In the genomic region with DNA sequence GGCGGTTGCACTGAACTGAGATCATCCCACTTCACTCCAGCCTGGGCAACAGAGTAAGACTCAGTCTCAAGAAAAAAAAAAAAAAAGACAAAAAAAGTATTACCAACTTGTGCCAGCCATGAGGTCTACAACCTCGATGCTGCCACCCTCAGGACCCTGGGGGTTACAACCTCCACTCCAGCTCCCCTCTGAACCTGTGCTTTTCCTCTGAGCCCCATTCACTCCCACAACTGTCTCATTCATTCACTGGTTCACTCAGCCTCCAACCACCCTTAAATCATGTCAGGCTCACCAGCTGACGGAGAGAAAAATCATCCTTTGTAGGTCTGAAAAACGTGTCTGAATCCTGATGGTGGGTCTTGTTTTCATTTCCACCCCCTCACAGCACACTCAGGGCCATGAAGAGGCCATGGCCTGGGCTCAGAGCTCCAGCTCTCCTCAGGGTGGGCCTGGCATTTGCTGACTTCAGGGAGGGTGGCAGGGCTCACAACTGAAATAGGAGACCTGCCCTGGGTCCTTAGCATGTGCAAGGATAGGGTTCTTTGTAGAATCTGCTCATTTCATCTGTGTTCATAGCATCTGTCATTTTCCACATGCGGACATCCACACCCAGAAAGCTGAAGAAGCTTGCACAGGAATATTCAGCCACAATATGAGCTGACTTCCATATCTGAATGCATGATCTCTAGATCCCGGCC, we compare ENCODE assay signal across 2 cellular contexts.
TF ChIP-seq lines count a peak whose summit lies in the region.

No MANE protein-coding gene starts in this region.

TF ChIP-seq in SK-N-SH, 30 proteins besides CTCF, POLR2A, EP300 and RAD21:
- TF ChIP-seq TEAD4 (IDR thresholded peaks at IDR 0.05; ENCODE audit: borderline replicate concordance, insufficient read depth) (no peak), NFIC (IDR thresholded peaks at IDR 0.05; ENCODE audit: borderline replicate concordance) (no peak), ELF1 (IDR thresholded peaks at IDR 0.05) (no peak), TCF12 (IDR thresholded peaks at IDR 0.05) (no peak), RFX5 (IDR thresholded peaks at IDR 0.05; ENCODE audit: low read length) (no peak), NRF1 (IDR thresholded peaks at IDR 0.05; ENCODE audit: low read depth, low read length) (no peak), JUND (IDR thresholded peaks at IDR 0.05) (no peak), GATA2 (CRISPR knock-in tag; IDR thresholded peaks at IDR 0.05) (no peak), RCOR1 (IDR thresholded peaks at IDR 0.05; ENCODE audit: low read length) (no peak), FOXM1 (IDR thresholded peaks at IDR 0.05; ENCODE audit: low read depth) (no peak), FOSL2 (IDR thresholded peaks at IDR 0.05; ENCODE audit: borderline replicate concordance, low read depth) (no peak), SMC3 (IDR thresholded peaks at IDR 0.05; ENCODE audit: low read depth, low read length) (no peak)
- TF ChIP-seq, protein P1, sequence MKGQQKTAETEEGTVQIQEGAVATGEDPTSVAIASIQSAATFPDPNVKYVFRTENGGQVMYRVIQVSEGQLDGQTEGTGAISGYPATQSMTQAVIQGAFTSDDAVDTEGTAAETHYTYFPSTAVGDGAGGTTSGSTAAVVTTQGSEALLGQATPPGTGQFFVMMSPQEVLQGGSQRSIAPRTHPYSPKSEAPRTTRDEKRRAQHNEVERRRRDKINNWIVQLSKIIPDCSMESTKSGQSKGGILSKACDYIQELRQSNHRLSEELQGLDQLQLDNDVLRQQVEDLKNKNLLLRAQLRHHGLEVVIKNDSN (IDR thresholded peaks at IDR 0.05; ENCODE audit: borderline replicate concordance, low read depth) = no peak
- TF ChIP-seq, protein P2, sequence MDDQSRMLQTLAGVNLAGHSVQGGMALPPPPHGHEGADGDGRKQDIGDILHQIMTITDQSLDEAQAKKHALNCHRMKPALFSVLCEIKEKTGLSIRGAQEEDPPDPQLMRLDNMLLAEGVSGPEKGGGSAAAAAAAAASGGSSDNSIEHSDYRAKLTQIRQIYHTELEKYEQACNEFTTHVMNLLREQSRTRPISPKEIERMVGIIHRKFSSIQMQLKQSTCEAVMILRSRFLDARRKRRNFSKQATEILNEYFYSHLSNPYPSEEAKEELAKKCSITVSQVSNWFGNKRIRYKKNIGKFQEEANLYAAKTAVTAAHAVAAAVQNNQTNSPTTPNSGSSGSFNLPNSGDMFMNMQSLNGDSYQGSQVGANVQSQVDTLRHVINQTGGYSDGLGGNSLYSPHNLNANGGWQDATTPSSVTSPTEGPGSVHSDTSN (IDR thresholded peaks at IDR 0.05) = no peak

TF ChIP-seq in H1, 55 proteins besides CTCF, POLR2A, EP300 and RAD21:
- TF ChIP-seq CEBPB (IDR thresholded peaks at IDR 0.05; ENCODE audit: low read depth, low read length) (no peak), HDAC2 (IDR thresholded peaks at IDR 0.05; ENCODE audit: borderline replicate concordance in 1 of 2, low read depth in 2 of 2, low read length in 2 of 2) (no peak), SP4 (IDR thresholded peaks at IDR 0.05; ENCODE audit: low read length) (no peak)
- TF ChIP-seq, protein P3, sequence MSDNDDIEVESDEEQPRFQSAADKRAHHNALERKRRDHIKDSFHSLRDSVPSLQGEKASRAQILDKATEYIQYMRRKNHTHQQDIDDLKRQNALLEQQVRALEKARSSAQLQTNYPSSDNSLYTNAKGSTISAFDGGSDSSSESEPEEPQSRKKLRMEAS (IDR thresholded peaks at IDR 0.05) = peak; percentile 41; the same call in 1 of the 2 replicates
